In the genomic region with DNA sequence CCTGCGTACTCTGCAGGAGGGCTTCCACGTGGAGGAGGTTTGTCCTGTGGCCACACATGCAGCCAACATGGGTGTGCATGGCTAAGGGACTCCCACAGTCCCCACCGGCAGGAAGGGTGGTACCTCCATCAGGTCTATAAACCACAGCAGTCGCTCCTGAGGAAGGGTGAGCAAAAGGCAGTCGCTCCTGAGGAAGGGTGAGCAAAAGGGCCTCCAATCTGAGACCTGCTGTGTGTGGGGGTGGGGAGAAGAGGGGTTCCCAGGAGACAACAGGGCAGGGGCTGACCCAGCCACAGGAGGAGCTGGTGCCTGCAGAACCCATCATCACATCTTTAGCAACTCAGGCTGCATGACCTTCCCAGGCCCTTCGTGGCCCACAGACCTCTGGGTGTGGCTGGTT, we compare ENCODE assay signal across 18 cellular contexts.
"Had no signal": no experiment of that assay in that cellular context is flagged by ENCODE, and none has a peak within 500 bp of the region (broad histone marks: within the 10 kb centered on the region; RNA-seq: fewer than 3 reads in every experiment).

No MANE protein-coding gene starts in this region.

- H3K4me1 ChIP-seq: pancreas had no signal

- H3K27ac ChIP-seq: coronary artery, heart left ventricle, pancreas, vagina had no signal

- H3K27me3 ChIP-seq: dorsolateral prefrontal cortex, heart left ventricle, pancreas, vagina had no signal

- H3K9me3 ChIP-seq: heart left ventricle, pancreas, vagina had no signal

- H3K27ac Mint-ChIP-seq: mesothelial cell of epicardium, natural killer cell had no signal

- H3K4me1 Mint-ChIP-seq: mesothelial cell of epicardium had no signal

- H3K4me3 ChIP-seq: coronary artery, dorsolateral prefrontal cortex, heart left ventricle, pancreas, vagina had no signal

- H3K36me3 ChIP-seq: heart left ventricle, pancreas, vagina had no signal

- ATAC-seq: heart left ventricle, natural killer cell, pancreas, right cardiac atrium had no signal

- H3K4me3 Mint-ChIP-seq: mesothelial cell of epicardium, natural killer cell, neural crest cell had no signal

- DNase-seq: dorsolateral prefrontal cortex; effector CD8-positive, alpha-beta T cell; foreskin melanocyte; heart left ventricle; hypothalamus; kidney glomerular epithelial cell; natural killer cell; occipital lobe; pancreas; right cardiac atrium; small intestine; stimulated activated CD4-positive, alpha-beta T cell treated with anti-CD3 and anti-CD28 coated beads, Interleukin-12 subunit alpha, Interleukin-12 subunit beta, amount 100 ng/mL, for 4 hours; stimulated activated naive CD4-positive, alpha-beta T cell treated with Interleukin-2 at 50 U/mL for 16 hours; trophoblast cell had no signal

- H3K9me3 Mint-ChIP-seq: mesothelial cell of epicardium, natural killer cell, neural crest cell had no signal

- H3K36me3 Mint-ChIP-seq: natural killer cell had no signal
